ENCODE assay signal across 1 cellular context in genomic region chr2:231198291-231199173, GRCh38.
TF ChIP-seq lines count a peak whose summit lies in the region.

A gene with protein sequence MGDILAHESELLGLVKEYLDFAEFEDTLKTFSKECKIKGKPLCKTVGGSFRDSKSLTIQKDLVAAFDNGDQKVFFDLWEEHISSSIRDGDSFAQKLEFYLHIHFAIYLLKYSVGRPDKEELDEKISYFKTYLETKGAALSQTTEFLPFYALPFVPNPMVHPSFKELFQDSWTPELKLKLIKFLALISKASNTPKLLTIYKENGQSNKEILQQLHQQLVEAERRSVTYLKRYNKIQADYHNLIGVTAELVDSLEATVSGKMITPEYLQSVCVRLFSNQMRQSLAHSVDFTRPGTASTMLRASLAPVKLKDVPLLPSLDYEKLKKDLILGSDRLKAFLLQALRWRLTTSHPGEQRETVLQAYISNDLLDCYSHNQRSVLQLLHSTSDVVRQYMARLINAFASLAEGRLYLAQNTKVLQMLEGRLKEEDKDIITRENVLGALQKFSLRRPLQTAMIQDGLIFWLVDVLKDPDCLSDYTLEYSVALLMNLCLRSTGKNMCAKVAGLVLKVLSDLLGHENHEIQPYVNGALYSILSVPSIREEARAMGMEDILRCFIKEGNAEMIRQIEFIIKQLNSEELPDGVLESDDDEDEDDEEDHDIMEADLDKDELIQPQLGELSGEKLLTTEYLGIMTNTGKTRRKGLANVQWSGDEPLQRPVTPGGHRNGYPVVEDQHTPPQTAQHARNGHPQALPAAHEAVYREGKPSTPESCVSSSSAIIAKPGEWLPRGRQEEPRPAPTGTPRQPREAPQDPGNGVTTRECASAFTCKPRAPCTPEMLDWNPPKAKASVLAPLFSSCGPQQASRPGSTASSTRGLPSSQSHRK (plus strand): TSS chr2:231198631. CDS start chr2:231206239, 7,608 bp downstream.

TF ChIP-seq in K562, 482 proteins besides CTCF, POLR2A, EP300 and RAD21 (continued from another document and continues in another):
- TF ChIP-seq ZBTB1 (CRISPR knock-in tag; IDR thresholded peaks at IDR 0.05; ENCODE audit: borderline replicate concordance, low read depth): 0 out of 2 replicates have a peak, but pooled peaks have one; percentile 51
- TF ChIP-seq SREBF1 (IDR thresholded peaks at IDR 0.05; ENCODE audit: borderline replicate concordance, low read depth, low read length): no peak
- TF ChIP-seq JUNB (CRISPR knock-in tag; conservative IDR thresholded peaks at IDR 0.05): no peak
- TF ChIP-seq USF1 (CRISPR knock-in tag; IDR thresholded peaks at IDR 0.05): peak; percentile 95
- no peak for TF ChIP-seq CHD1 (IDR thresholded peaks at IDR 0.05; ENCODE audit: low read length)
- TF ChIP-seq, protein P1, sequence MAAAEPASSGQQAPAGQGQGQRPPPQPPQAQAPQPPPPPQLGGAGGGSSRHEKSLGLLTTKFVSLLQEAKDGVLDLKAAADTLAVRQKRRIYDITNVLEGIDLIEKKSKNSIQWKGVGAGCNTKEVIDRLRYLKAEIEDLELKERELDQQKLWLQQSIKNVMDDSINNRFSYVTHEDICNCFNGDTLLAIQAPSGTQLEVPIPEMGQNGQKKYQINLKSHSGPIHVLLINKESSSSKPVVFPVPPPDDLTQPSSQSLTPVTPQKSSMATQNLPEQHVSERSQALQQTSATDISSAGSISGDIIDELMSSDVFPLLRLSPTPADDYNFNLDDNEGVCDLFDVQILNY (CRISPR knock-in tag; IDR thresholded peaks at IDR 0.05): no peak
- TF ChIP-seq FOXK2 (conservative IDR thresholded peaks at IDR 0.05 in 1 of 2, IDR thresholded peaks at IDR 0.05 in 1 of 2; ENCODE audit: low read depth in 2 of 2): no peak
- peak; percentile 96 for TF ChIP-seq USF2 (CRISPR knock-in tag; IDR thresholded peaks at IDR 0.05)
- TF ChIP-seq POLR2B (IDR thresholded peaks at IDR 0.05; ENCODE audit: low read depth, partially characterized antibody): no peak
- peak; percentile 73; the same call in 1 of the 2 replicates for TF ChIP-seq PHF8 (IDR thresholded peaks at IDR 0.05; ENCODE audit: borderline replicate concordance, low read length)
- TF ChIP-seq MAZ (CRISPR knock-in tag; conservative IDR thresholded peaks at IDR 0.05 in 1 of 2, IDR thresholded peaks at IDR 0.05 in 1 of 2): 0 out of 4 replicates have a peak, but pooled peaks of 1 of the 2 experiments have one; percentile 23
- TF ChIP-seq GABPB1 (CRISPR knock-in tag; IDR thresholded peaks at IDR 0.05): peak; percentile 24; the same call in 1 of the 2 replicates
- no peak for TF ChIP-seq CREB1 (IDR thresholded peaks at IDR 0.05)
- TF ChIP-seq CREB1 (CRISPR knock-in tag; IDR thresholded peaks at IDR 0.05): peak; percentile 52; the same call in 1 of the 2 replicates
- no peak for TF ChIP-seq KDM1A (IDR thresholded peaks at IDR 0.05)
- TF ChIP-seq ZFPM2 (CRISPR knock-in tag; IDR thresholded peaks at IDR 0.05): no peak
- TF ChIP-seq RBM39 (optimal IDR thresholded peaks at IDR 0.05; ENCODE audit: low read depth, low read length): no peak
- TF ChIP-seq CBFA2T2 (conservative IDR thresholded peaks at IDR 0.05): no peak; the same call in 1 of the 2 replicates
- peak; percentile 91 for TF ChIP-seq RBBP5 (IDR thresholded peaks at IDR 0.05; ENCODE audit: borderline replicate concordance, insufficient read depth, low read length, poor library complexity, severe bottlenecking)
- TF ChIP-seq MTA3 (IDR thresholded peaks at IDR 0.05; ENCODE audit: borderline replicate concordance): peak; percentile 54; the same call in 1 of the 2 replicates
- TF ChIP-seq BDP1 (IDR thresholded peaks at IDR 0.05; ENCODE audit: insufficient read depth, insufficient read length): no peak
- TF ChIP-seq NR2F6 (CRISPR knock-in tag; IDR thresholded peaks at IDR 0.05): no peak
- TF ChIP-seq SUPT5H (IDR thresholded peaks at IDR 0.05): peak; percentile 33; the same call in 1 of the 2 replicates
- TF ChIP-seq ZNF77 (CRISPR knock-in tag; IDR thresholded peaks at IDR 0.05): no peak
- no peak for TF ChIP-seq SMAD1 (IDR thresholded peaks at IDR 0.05; ENCODE audit: low read depth, low read length, partially characterized antibody)
- no peak for TF ChIP-seq RBM34 (IDR thresholded peaks at IDR 0.05; ENCODE audit: borderline replicate concordance, insufficient read depth, low read length)
- no peak for TF ChIP-seq ZNF146 (CRISPR knock-in tag; IDR thresholded peaks at IDR 0.05; ENCODE audit: unreplicated experiment)
- TF ChIP-seq, protein P2, sequence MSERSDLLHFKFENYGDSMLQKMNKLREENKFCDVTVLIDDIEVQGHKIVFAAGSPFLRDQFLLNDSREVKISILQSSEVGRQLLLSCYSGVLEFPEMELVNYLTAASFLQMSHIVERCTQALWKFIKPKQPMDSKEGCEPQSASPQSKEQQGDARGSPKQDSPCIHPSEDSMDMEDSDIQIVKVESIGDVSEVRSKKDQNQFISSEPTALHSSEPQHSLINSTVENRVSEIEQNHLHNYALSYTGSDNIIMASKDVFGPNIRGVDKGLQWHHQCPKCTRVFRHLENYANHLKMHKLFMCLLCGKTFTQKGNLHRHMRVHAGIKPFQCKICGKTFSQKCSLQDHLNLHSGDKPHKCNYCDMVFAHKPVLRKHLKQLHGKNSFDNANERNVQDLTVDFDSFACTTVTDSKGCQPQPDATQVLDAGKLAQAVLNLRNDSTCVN (CRISPR knock-in tag; IDR thresholded peaks at IDR 0.05): no peak
- TF ChIP-seq CBX5 (IDR thresholded peaks at IDR 0.05; ENCODE audit: borderline replicate concordance, low read depth): no peak
- peak; percentile 72 for TF ChIP-seq RFX1 (IDR thresholded peaks at IDR 0.05)
- TF ChIP-seq, protein P3, sequence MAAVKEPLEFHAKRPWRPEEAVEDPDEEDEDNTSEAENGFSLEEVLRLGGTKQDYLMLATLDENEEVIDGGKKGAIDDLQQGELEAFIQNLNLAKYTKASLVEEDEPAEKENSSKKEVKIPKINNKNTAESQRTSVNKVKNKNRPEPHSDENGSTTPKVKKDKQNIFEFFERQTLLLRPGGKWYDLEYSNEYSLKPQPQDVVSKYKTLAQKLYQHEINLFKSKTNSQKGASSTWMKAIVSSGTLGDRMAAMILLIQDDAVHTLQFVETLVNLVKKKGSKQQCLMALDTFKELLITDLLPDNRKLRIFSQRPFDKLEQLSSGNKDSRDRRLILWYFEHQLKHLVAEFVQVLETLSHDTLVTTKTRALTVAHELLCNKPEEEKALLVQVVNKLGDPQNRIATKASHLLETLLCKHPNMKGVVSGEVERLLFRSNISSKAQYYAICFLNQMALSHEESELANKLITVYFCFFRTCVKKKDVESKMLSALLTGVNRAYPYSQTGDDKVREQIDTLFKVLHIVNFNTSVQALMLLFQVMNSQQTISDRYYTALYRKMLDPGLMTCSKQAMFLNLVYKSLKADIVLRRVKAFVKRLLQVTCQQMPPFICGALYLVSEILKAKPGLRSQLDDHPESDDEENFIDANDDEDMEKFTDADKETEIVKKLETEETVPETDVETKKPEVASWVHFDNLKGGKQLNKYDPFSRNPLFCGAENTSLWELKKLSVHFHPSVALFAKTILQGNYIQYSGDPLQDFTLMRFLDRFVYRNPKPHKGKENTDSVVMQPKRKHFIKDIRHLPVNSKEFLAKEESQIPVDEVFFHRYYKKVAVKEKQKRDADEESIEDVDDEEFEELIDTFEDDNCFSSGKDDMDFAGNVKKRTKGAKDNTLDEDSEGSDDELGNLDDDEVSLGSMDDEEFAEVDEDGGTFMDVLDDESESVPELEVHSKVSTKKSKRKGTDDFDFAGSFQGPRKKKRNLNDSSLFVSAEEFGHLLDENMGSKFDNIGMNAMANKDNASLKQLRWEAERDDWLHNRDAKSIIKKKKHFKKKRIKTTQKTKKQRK (IDR thresholded peaks at IDR 0.05; ENCODE audit: borderline replicate concordance, low read depth, low read length): no peak
- 0 out of 2 replicates have a peak, but pooled peaks have one; percentile 14 for TF ChIP-seq CHD2 (IDR thresholded peaks at IDR 0.05; ENCODE audit: low read depth, low read length)
- peak; percentile 59 for TF ChIP-seq FOS (IDR thresholded peaks at IDR 0.05; ENCODE audit: extremely low read depth, insufficient read length)
- TF ChIP-seq, protein P4, sequence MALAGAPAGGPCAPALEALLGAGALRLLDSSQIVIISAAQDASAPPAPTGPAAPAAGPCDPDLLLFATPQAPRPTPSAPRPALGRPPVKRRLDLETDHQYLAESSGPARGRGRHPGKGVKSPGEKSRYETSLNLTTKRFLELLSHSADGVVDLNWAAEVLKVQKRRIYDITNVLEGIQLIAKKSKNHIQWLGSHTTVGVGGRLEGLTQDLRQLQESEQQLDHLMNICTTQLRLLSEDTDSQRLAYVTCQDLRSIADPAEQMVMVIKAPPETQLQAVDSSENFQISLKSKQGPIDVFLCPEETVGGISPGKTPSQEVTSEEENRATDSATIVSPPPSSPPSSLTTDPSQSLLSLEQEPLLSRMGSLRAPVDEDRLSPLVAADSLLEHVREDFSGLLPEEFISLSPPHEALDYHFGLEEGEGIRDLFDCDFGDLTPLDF (CRISPR knock-in tag; IDR thresholded peaks at IDR 0.05): no peak
- no peak for TF ChIP-seq PKNOX1 (IDR thresholded peaks at IDR 0.05)
- peak; percentile 22; the same call in 1 of the 2 replicates for TF ChIP-seq ETV1 (tag; conservative IDR thresholded peaks at IDR 0.05; ENCODE audit: low read depth)
- no peak for TF ChIP-seq HNRNPH1 (optimal IDR thresholded peaks at IDR 0.05; ENCODE audit: low read depth, low read length)
- TF ChIP-seq FOXK1 (CRISPR knock-in tag; IDR thresholded peaks at IDR 0.05; ENCODE audit: borderline replicate concordance): no peak
- TF ChIP-seq MNT (conservative IDR thresholded peaks at IDR 0.05): 0 out of 4 replicates have a peak, but pooled peaks of 1 of the 2 experiments have one; percentile 27
- no peak for TF ChIP-seq NR3C1 (CRISPR knock-in tag; IDR thresholded peaks at IDR 0.05)
- peak; percentile 80 for TF ChIP-seq HNRNPLL (IDR thresholded peaks at IDR 0.05; ENCODE audit: low read depth, low read length, poor library complexity, severe bottlenecking)
- peak; percentile 99 for TF ChIP-seq RBM25 (IDR thresholded peaks at IDR 0.05; ENCODE audit: low read depth, low read length, severe bottlenecking)
- no peak for TF ChIP-seq ESRRA (IDR thresholded peaks at IDR 0.05; ENCODE audit: borderline replicate concordance, low read depth)
- no peak for TF ChIP-seq MYNN (IDR thresholded peaks at IDR 0.05)
- TF ChIP-seq MYNN (CRISPR knock-in tag; IDR thresholded peaks at IDR 0.05): no peak
- no peak for TF ChIP-seq ZNF384 (IDR thresholded peaks at IDR 0.05; ENCODE audit: low read depth, low read length)
- TF ChIP-seq, protein P5, sequence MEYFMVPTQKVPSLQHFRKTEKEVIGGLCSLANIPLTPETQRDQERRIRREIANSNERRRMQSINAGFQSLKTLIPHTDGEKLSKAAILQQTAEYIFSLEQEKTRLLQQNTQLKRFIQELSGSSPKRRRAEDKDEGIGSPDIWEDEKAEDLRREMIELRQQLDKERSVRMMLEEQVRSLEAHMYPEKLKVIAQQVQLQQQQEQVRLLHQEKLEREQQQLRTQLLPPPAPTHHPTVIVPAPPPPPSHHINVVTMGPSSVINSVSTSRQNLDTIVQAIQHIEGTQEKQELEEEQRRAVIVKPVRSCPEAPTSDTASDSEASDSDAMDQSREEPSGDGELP (CRISPR knock-in tag; IDR thresholded peaks at IDR 0.05; ENCODE audit: borderline replicate concordance): peak; percentile 29; the same call in 1 of the 2 replicates
- TF ChIP-seq RBFOX2 (IDR thresholded peaks at IDR 0.05; ENCODE audit: low read depth, low read length): peak; percentile 65
- TF ChIP-seq KLF6 (CRISPR knock-in tag; IDR thresholded peaks at IDR 0.05; ENCODE audit: borderline replicate concordance): no peak
- TF ChIP-seq EGR1 (conservative IDR thresholded peaks at IDR 0.05): peak; percentile 64
- no peak for TF ChIP-seq ZNF12 (CRISPR knock-in tag; IDR thresholded peaks at IDR 0.05)
- peak; percentile 69 to 76 for TF ChIP-seq NRF1 (conservative IDR thresholded peaks at IDR 0.05 in 1 of 2, IDR thresholded peaks at IDR 0.05 in 1 of 2)
- no peak for TF ChIP-seq ETS1 (conservative IDR thresholded peaks at IDR 0.05; ENCODE audit: control insufficient read depth, low read depth, low read length)
- no peak for TF ChIP-seq MEF2A (IDR thresholded peaks at IDR 0.05; ENCODE audit: control insufficient read depth, low read depth, low read length)
